Comparison of ENCODE assay signal across 1 cellular context in genomic region chr9:97984188-97985057, GRCh38.
TF ChIP-seq lines count a peak whose summit lies in the region.

No MANE protein-coding gene starts in this region.

TF ChIP-seq in K562, 482 proteins besides CTCF, POLR2A, EP300 and RAD21 (continued from another document and continues in another):
- TF ChIP-seq, protein P1, sequence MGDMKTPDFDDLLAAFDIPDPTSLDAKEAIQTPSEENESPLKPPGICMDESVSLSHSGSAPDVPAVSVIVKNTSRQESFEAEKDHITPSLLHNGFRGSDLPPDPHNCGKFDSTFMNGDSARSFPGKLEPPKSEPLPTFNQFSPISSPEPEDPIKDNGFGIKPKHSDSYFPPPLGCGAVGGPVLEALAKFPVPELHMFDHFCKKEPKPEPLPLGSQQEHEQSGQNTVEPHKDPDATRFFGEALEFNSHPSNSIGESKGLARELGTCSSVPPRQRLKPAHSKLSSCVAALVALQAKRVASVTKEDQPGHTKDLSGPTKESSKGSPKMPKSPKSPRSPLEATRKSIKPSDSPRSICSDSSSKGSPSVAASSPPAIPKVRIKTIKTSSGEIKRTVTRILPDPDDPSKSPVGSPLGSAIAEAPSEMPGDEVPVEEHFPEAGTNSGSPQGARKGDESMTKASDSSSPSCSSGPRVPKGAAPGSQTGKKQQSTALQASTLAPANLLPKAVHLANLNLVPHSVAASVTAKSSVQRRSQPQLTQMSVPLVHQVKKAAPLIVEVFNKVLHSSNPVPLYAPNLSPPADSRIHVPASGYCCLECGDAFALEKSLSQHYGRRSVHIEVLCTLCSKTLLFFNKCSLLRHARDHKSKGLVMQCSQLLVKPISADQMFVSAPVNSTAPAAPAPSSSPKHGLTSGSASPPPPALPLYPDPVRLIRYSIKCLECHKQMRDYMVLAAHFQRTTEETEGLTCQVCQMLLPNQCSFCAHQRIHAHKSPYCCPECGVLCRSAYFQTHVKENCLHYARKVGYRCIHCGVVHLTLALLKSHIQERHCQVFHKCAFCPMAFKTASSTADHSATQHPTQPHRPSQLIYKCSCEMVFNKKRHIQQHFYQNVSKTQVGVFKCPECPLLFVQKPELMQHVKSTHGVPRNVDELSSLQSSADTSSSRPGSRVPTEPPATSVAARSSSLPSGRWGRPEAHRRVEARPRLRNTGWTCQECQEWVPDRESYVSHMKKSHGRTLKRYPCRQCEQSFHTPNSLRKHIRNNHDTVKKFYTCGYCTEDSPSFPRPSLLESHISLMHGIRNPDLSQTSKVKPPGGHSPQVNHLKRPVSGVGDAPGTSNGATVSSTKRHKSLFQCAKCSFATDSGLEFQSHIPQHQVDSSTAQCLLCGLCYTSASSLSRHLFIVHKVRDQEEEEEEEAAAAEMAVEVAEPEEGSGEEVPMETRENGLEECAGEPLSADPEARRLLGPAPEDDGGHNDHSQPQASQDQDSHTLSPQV (IDR thresholded peaks at IDR 0.05), result peak; percentile 96
- TF ChIP-seq BACH1 (tag; IDR thresholded peaks at IDR 0.05), result no peak
- TF ChIP-seq MED1 (CRISPR knock-in tag; IDR thresholded peaks at IDR 0.05; ENCODE audit: borderline replicate concordance), result no peak
- TF ChIP-seq ZNF79 (CRISPR knock-in tag; IDR thresholded peaks at IDR 0.05; ENCODE audit: low read depth), result no peak
- no peak for TF ChIP-seq ZNF589 (CRISPR knock-in tag; IDR thresholded peaks at IDR 0.05; ENCODE audit: low read depth)
- TF ChIP-seq ZBED1 (IDR thresholded peaks at IDR 0.05), result no peak
- TF ChIP-seq SRSF3 (IDR thresholded peaks at IDR 0.05; ENCODE audit: insufficient read depth, low read length), result no peak
- TF ChIP-seq, protein P2, sequence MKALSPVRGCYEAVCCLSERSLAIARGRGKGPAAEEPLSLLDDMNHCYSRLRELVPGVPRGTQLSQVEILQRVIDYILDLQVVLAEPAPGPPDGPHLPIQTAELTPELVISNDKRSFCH (CRISPR knock-in tag; IDR thresholded peaks at IDR 0.05), result no peak
- TF ChIP-seq, protein P2 (tag; IDR thresholded peaks at IDR 0.05), result 0 out of 2 replicates have a peak, but pooled peaks have one; percentile 19
- no peak for TF ChIP-seq ZNF561 (CRISPR knock-in tag; conservative IDR thresholded peaks at IDR 0.05)
- TF ChIP-seq ZNF707 (CRISPR knock-in tag; conservative IDR thresholded peaks at IDR 0.05), result no peak
- TF ChIP-seq, protein P3, sequence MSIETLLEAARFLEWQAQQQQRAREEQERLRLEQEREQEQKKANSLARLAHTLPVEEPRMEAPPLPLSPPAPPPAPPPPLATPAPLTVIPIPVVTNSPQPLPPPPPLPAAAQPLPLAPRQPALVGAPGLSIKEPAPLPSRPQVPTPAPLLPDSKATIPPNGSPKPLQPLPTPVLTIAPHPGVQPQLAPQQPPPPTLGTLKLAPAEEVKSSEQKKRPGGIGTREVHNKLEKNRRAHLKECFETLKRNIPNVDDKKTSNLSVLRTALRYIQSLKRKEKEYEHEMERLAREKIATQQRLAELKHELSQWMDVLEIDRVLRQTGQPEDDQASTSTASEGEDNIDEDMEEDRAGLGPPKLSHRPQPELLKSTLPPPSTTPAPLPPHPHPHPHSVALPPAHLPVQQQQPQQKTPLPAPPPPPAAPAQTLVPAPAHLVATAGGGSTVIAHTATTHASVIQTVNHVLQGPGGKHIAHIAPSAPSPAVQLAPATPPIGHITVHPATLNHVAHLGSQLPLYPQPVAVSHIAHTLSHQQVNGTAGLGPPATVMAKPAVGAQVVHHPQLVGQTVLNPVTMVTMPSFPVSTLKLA (conservative IDR thresholded peaks at IDR 0.05), result no peak
- no peak for TF ChIP-seq ZFP36 (IDR thresholded peaks at IDR 0.05; ENCODE audit: low read depth, low read length, partially characterized antibody)
- TF ChIP-seq TAF1 (IDR thresholded peaks at IDR 0.05; ENCODE audit: control insufficient read depth, extremely low read depth, insufficient read depth, low read length, severe bottlenecking), result peak; percentile 65
- TF ChIP-seq ELF4 (CRISPR knock-in tag; IDR thresholded peaks at IDR 0.05), result no peak
- no peak for TF ChIP-seq ZNF586 (CRISPR knock-in tag; conservative IDR thresholded peaks at IDR 0.05)
- TF ChIP-seq, protein P4, sequence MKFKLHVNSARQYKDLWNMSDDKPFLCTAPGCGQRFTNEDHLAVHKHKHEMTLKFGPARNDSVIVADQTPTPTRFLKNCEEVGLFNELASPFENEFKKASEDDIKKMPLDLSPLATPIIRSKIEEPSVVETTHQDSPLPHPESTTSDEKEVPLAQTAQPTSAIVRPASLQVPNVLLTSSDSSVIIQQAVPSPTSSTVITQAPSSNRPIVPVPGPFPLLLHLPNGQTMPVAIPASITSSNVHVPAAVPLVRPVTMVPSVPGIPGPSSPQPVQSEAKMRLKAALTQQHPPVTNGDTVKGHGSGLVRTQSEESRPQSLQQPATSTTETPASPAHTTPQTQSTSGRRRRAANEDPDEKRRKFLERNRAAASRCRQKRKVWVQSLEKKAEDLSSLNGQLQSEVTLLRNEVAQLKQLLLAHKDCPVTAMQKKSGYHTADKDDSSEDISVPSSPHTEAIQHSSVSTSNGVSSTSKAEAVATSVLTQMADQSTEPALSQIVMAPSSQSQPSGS (CRISPR knock-in tag; IDR thresholded peaks at IDR 0.05), result peak; percentile 75; the same call in 1 of the 2 replicates
- peak; percentile 43; the same call in 1 of the 2 replicates for TF ChIP-seq ZC3H4 (CRISPR knock-in tag; IDR thresholded peaks at IDR 0.05; ENCODE audit: borderline replicate concordance)
- TF ChIP-seq SRSF9 (IDR thresholded peaks at IDR 0.05; ENCODE audit: borderline replicate concordance, low read depth, low read length), result no peak
- no peak for TF ChIP-seq MCM5 (IDR thresholded peaks at IDR 0.05; ENCODE audit: low read depth)
- TF ChIP-seq BCLAF1 (IDR thresholded peaks at IDR 0.05; ENCODE audit: borderline replicate concordance in 1 of 2, control insufficient read depth in 1 of 2, low read depth in 2 of 2, low read length in 1 of 2), result peak in 1 of 2 experiments; percentile 59; a peak in 1 of 4 replicates
- TF ChIP-seq NR4A1 (CRISPR knock-in tag; IDR thresholded peaks at IDR 0.05), result no peak
- TF ChIP-seq NR4A1 (tag; IDR thresholded peaks at IDR 0.05), result peak; percentile 31; the same call in 1 of the 2 replicates
- TF ChIP-seq ZBTB49 (CRISPR knock-in tag; IDR thresholded peaks at IDR 0.05; ENCODE audit: borderline replicate concordance), result no peak
- peak; percentile 74; the same call in 1 of the 2 replicates for TF ChIP-seq NFXL1 (CRISPR knock-in tag; IDR thresholded peaks at IDR 0.05)
- TF ChIP-seq BDP1 (IDR thresholded peaks at IDR 0.05; ENCODE audit: insufficient read depth, insufficient read length), result no peak
- 0 out of 4 replicates have a peak, but pooled peaks of 1 of the 2 experiments have one; percentile 11 for TF ChIP-seq HDAC1 (IDR thresholded peaks at IDR 0.05)
- TF ChIP-seq, protein P5, sequence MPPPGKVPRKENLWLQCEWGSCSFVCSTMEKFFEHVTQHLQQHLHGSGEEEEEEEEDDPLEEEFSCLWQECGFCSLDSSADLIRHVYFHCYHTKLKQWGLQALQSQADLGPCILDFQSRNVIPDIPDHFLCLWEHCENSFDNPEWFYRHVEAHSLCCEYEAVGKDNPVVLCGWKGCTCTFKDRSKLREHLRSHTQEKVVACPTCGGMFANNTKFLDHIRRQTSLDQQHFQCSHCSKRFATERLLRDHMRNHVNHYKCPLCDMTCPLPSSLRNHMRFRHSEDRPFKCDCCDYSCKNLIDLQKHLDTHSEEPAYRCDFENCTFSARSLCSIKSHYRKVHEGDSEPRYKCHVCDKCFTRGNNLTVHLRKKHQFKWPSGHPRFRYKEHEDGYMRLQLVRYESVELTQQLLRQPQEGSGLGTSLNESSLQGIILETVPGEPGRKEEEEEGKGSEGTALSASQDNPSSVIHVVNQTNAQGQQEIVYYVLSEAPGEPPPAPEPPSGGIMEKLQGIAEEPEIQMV (tag; conservative IDR thresholded peaks at IDR 0.05; ENCODE audit: low read depth), result no peak
- TF ChIP-seq, protein P6, sequence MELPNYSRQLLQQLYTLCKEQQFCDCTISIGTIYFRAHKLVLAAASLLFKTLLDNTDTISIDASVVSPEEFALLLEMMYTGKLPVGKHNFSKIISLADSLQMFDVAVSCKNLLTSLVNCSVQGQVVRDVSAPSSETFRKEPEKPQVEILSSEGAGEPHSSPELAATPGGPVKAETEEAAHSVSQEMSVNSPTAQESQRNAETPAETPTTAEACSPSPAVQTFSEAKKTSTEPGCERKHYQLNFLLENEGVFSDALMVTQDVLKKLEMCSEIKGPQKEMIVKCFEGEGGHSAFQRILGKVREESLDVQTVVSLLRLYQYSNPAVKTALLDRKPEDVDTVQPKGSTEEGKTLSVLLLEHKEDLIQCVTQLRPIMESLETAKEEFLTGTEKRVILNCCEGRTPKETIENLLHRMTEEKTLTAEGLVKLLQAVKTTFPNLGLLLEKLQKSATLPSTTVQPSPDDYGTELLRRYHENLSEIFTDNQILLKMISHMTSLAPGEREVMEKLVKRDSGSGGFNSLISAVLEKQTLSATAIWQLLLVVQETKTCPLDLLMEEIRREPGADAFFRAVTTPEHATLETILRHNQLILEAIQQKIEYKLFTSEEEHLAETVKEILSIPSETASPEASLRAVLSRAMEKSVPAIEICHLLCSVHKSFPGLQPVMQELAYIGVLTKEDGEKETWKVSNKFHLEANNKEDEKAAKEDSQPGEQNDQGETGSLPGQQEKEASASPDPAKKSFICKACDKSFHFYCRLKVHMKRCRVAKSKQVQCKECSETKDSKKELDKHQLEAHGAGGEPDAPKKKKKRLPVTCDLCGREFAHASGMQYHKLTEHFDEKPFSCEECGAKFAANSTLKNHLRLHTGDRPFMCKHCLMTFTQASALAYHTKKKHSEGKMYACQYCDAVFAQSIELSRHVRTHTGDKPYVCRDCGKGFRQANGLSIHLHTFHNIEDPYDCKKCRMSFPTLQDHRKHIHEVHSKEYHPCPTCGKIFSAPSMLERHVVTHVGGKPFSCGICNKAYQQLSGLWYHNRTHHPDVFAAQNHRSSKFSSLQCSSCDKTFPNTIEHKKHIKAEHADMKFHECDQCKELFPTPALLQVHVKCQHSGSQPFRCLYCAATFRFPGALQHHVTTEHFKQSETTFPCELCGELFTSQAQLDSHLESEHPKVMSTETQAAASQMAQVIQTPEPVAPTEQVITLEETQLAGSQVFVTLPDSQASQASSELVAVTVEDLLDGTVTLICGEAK (IDR thresholded peaks at IDR 0.05), result no peak
- TF ChIP-seq, protein P6 (CRISPR knock-in tag; IDR thresholded peaks at IDR 0.05), result peak; percentile 55; the same call in 1 of the 2 replicates
- no peak for TF ChIP-seq MTA2 (IDR thresholded peaks at IDR 0.05; ENCODE audit: low read depth)
- peak; percentile 38 for TF ChIP-seq KDM5B (IDR thresholded peaks at IDR 0.05; ENCODE audit: insufficient replicate concordance, low read depth, low read length)
- no peak for TF ChIP-seq SREBF1 (IDR thresholded peaks at IDR 0.05; ENCODE audit: borderline replicate concordance, low read depth, low read length)
- no peak for TF ChIP-seq DPF2 (IDR thresholded peaks at IDR 0.05)
